ENCODE assay signal across 16 cellular contexts in the genomic region with DNA sequence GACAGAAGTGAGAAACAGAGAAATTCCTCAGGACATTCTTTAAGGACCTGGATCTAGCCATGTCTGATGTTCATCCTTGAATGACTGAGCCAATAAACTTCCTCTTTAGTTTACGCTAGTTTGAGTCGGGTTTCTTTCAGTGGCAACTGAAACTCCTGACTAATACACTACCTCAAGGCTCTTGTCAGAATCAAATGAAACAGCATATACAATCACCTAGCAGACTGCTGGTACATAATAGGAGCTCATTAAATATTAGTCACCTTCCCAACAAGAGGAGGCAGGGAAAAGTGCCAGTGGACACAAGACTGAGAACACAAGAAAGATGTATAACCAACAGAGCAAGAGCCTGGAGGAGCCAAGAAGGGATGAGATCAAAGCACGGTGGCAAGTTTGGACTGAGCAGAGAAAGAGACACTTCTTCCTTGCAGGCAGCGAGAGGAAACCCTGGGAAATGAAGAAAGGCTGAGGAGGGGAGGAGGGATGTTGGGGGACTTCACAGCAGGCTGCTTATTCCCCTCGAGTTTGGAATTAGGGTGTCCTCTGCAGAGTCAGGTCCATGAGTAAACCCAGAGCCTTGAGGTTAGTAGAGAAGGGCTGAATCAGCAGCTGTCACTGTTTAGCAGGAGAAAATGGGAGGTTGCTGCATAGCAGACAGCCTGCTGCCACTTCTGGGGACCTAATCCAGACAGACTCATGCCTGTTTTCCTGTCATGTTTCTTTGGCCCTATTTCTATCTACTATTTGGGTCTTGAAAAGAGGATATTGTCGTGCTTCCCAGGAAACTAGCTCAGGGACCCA.
DNase-seq lines count a peak whose midpoint lies in the region; ATAC-seq and TF ChIP-seq lines count a peak whose summit lies in the region.
"Had no signal": no experiment of that assay in that cellular context is flagged by ENCODE, and none has a peak within 500 bp of the region (broad histone marks: within the 10 kb centered on the region; RNA-seq: fewer than 3 reads in every experiment).

No MANE protein-coding gene starts in this region.

- POLR2A ChIA-PET in CD8-positive, alpha-beta T cell (lab: Charles Lee) = interaction anchor here (0.6 kb wide), 1 partner anchor 570 kb away, joined by 4 read pairs; no protein-coding TSS in a partner anchor

- H3K4me3 Mint-ChIP-seq in CD8-positive, alpha-beta T cell = no peak overlapping the region
- H3K4me3 Mint-ChIP-seq: activated naive CD8-positive, alpha-beta T cell treated with anti-CD3 and anti-CD28 coated beads, Interleukin-2, amount 50 U/mL, for 24 hours; activated T-helper 1 cell treated with anti-CD3 and anti-CD28 coated beads, Interleukin-12 subunit alpha, Interleukin-12 subunit beta, Interleukin-2, Interleukin-4 antibody, amounts not matched to agents 30 ng/mL and 10 ng/mL and 1 ng/mL, durations not matched to agents 14 hours and 24 hours and 36 hours; memory B cell had no signal

- H3K4me1 Mint-ChIP-seq in CD8-positive, alpha-beta T cell (ENCODE audit: low read depth) = no peaks in the 10 kb centered on the region
- H3K4me1 Mint-ChIP-seq: activated naive CD8-positive, alpha-beta T cell treated with anti-CD3 and anti-CD28 coated beads, Interleukin-2, amount 50 U/mL, for 24 hours had no signal

- WGBS in smooth muscle cell (ENCODE audit: low lambda C conversion rate) = 60% methylated on average over 6 of the region's 6 CpGs

- H3K9me3 Mint-ChIP-seq in CD8-positive, alpha-beta T cell = no peaks in the 10 kb centered on the region
- H3K9me3 Mint-ChIP-seq: activated naive CD8-positive, alpha-beta T cell treated with anti-CD3 and anti-CD28 coated beads, Interleukin-2, amount 50 U/mL, for 24 hours; activated T-helper 1 cell treated with anti-CD3 and anti-CD28 coated beads, Interleukin-12 subunit alpha, Interleukin-12 subunit beta, Interleukin-2, Interleukin-4 antibody, amounts not matched to agents 30 ng/mL and 10 ng/mL and 1 ng/mL, durations not matched to agents 14 hours and 24 hours and 36 hours; memory B cell had no signal

- H3K4me2 ChIP-seq in smooth muscle cell = peak overlapping the region; percentile 44

- H3K27me3 ChIP-seq in smooth muscle cell (ENCODE audit: low read depth) = no peaks in the 10 kb centered on the region
- no peaks in the 10 kb centered on the region for H3K27me3 ChIP-seq in CD8-positive, alpha-beta T cell (ENCODE audit: insufficient read depth, low read length)
- H3K27me3 ChIP-seq: BE2C, SJSA1 had no signal

- H4K20me1 ChIP-seq in smooth muscle cell (ENCODE audit: low read depth) = no peaks in the 10 kb centered on the region

- H3K27ac Mint-ChIP-seq in CD8-positive, alpha-beta T cell = no peak overlapping the region
- H3K27ac Mint-ChIP-seq: activated naive CD8-positive, alpha-beta T cell treated with anti-CD3 and anti-CD28 coated beads, Interleukin-2, amount 50 U/mL, for 24 hours; activated T-helper 1 cell treated with anti-CD3 and anti-CD28 coated beads, Interleukin-12 subunit alpha, Interleukin-12 subunit beta, Interleukin-2, Interleukin-4 antibody, amounts not matched to agents 30 ng/mL and 10 ng/mL and 1 ng/mL, durations not matched to agents 14 hours and 24 hours and 36 hours; memory B cell had no signal

- no peaks in the 10 kb centered on the region for H3K9me3 ChIP-seq in smooth muscle cell (replicated peaks; ENCODE audit: low read depth)
- no peaks in the 10 kb centered on the region for H3K9me3 ChIP-seq in CD8-positive, alpha-beta T cell (ENCODE audit: low read length)
- H3K9me3 ChIP-seq: BE2C, SJSA1 had no signal

- no peak for DNase-seq in smooth muscle cell (lab: John Stamatoyannopoulos, UW; ENCODE audit: unreplicated experiment)
- DNase-seq in cortex of kidney (lab: John Stamatoyannopoulos, UW) = no peak
- DNase-seq in dedifferentiated amniotic fluid mesenchymal stem cell (ENCODE audit: extremely low spot score) = no peak
- no peak for DNase-seq in CD8-positive, alpha-beta T cell
- DNase-seq: activated CD4-positive, alpha-beta T cell treated with anti-CD3 and anti-CD28 coated beads, Interleukin-2, amount 50 U/mL, for 1 hour; activated naive CD8-positive, alpha-beta T cell treated with anti-CD3 and anti-CD28 coated beads, Interleukin-2, amount 50 U/mL, for 24 hours; BE2C; NCI-H1105 treated with DMSO at 0.1 percent for 48 hours; NCI-H226; T1000 had no signal

- peaks cover 6% of the 10 kb centered on the region for H3K4me1 ChIP-seq in smooth muscle cell (ENCODE audit: low read depth)
- H3K4me1 ChIP-seq in CD8-positive, alpha-beta T cell (ENCODE audit: insufficient read depth, low read length) = no peaks in the 10 kb centered on the region
- H3K4me1 ChIP-seq: BE2C, SJSA1 had no signal

- peaks cover 4% of the 10 kb centered on the region for H3K27me3 Mint-ChIP-seq in CD8-positive, alpha-beta T cell (ENCODE audit: low read depth)
- H3K27me3 Mint-ChIP-seq: activated naive CD8-positive, alpha-beta T cell treated with anti-CD3 and anti-CD28 coated beads, Interleukin-2, amount 50 U/mL, for 24 hours had no signal

- H3K36me3 ChIP-seq in smooth muscle cell (ENCODE audit: low read depth) = no peaks in the 10 kb centered on the region
- no peaks in the 10 kb centered on the region for H3K36me3 ChIP-seq in CD8-positive, alpha-beta T cell (ENCODE audit: insufficient read depth, low read length)
- H3K36me3 ChIP-seq: BE2C, SJSA1 had no signal

- H3K79me2 ChIP-seq in smooth muscle cell (ENCODE audit: low read depth) = no peaks in the 10 kb centered on the region

- no peak overlapping the region for H2AFZ ChIP-seq in smooth muscle cell (ENCODE audit: low read depth)

- H3K9ac ChIP-seq in smooth muscle cell (ENCODE audit: low read depth) = no peak overlapping the region

- CTCF ChIA-PET in CD8-positive, alpha-beta T cell (lab: Charles Lee) = interaction anchor here (1.2 kb wide), 1 partner anchor 21 kb away, joined by 3 read pairs; no protein-coding TSS in a partner anchor

- intact Hi-C loops in CD8-positive, alpha-beta T cell (cut with DNase I, micrococcal nuclease) = no loop called here

- no peak for TF ChIP-seq CTCF in VCaP (conservative IDR thresholded peaks at IDR 0.05)
- no peak for TF ChIP-seq CTCF in smooth muscle cell (IDR thresholded peaks at IDR 0.05; ENCODE audit: borderline replicate concordance, insufficient read depth, poor library complexity, severe bottlenecking)
- no peak for TF ChIP-seq CTCF in CD8-positive, alpha-beta T cell (IDR thresholded peaks at IDR 0.05)

- no peaks in the 10 kb centered on the region for H3K36me3 Mint-ChIP-seq in CD8-positive, alpha-beta T cell
- H3K36me3 Mint-ChIP-seq: memory B cell had no signal

- no peak overlapping the region for H3K4me3 ChIP-seq in smooth muscle cell
- no peak overlapping the region for H3K4me3 ChIP-seq in CD8-positive, alpha-beta T cell (ENCODE audit: low read depth, low read length)
- H3K4me3 ChIP-seq: SJSA1 had no signal

- H3K27ac ChIP-seq in VCaP (peak overlapping the region; percentile 76), smooth muscle cell (ENCODE audit: low read depth) (peak overlapping the region; percentile 65)
- H3K27ac ChIP-seq in CD8-positive, alpha-beta T cell (ENCODE audit: low read depth, low read length) = no peak overlapping the region
- H3K27ac ChIP-seq: SJSA1 had no signal

- ATAC-seq in GM19351 (IDR thresholded peaks at IDR 0.05; ENCODE audit: unreplicated experiment) (peak; percentile 66), HG03354 (IDR thresholded peaks at IDR 0.05; ENCODE audit: poor library complexity, severe bottlenecking, unreplicated experiment) (peak; percentile 43)
- no peak for ATAC-seq in CD8-positive, alpha-beta T cell
- ATAC-seq: activated naive CD8-positive, alpha-beta T cell treated with anti-CD3 and anti-CD28 coated beads, Interleukin-2, amount 50 U/mL, for 24 hours had no signal

- peaks cover 5% of the 10 kb centered on the region for H3F3A ChIP-seq in smooth muscle cell (ENCODE audit: low read depth)
